Comparison of ENCODE assay signal across 1 cellular context in the genomic region with DNA sequence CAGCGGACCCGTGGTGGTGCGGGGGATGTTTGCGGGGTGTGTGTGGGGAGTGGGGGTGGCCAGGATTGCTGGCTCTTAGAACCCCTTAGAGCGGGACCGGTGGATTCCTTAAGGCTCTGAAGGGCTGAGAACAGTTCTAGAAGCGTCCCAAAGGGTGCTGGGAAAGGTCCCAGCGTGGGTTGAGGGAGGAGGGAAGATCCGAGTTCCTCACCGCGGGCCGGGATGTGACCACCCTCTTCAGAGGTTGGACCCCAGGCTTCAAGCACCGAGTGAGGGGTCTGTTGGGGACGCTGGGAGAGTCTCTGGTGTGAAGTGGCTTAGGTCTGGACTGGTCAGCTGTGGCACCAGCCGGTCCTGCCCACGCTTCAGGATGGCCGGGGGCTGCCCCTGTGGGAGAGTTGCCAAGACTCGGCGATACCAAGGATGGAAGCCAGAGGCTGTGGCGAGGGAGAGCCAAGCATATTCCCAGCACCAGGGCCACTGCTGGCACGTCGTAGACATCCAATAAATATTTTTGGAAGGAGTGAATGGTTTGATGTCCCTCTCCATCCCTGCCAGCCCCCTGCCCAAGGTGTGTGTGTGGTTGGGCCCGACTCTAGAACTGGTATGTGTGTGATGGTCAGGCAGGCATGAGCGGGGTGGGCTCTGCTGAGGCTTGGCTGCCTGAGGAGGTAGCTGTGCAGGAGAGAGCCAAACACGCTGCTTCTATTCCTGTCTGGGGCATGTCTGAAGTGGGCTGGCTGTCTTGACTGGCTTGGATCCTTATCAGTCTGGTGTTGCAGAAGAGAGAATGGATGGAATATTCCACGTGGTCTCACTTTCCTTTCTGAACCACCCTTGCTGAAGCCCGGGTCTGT.
TF ChIP-seq lines count a peak whose summit lies in the region.

No MANE protein-coding gene starts in this region.

TF ChIP-seq in SK-N-SH, 30 proteins besides CTCF, POLR2A, EP300 and RAD21 (continued from another document):
- TF ChIP-seq JUND (IDR thresholded peaks at IDR 0.05): no peak
